ENCODE assay signal across 27 cellular contexts in genomic region chr9:136910197-136910900, GRCh38. TPM values are rescaled to one million over a fixed set of nuclear protein-coding genes. Genes with fewer than 3 reads are reported as not detected.
"Had no signal": no experiment of that assay in that cellular context is flagged by ENCODE, and none has a peak within 500 bp of the region (broad histone marks: within the 10 kb centered on the region; RNA-seq: fewer than 3 reads in every experiment).

No MANE protein-coding gene starts in this region.

- H3K27me3 ChIP-seq: esophagus squamous epithelium, heart right ventricle, left lung had no signal

- H3K4me1 ChIP-seq: esophagus squamous epithelium, lower lobe of right lung, parathyroid adenoma had no signal

- H3K36me3 Mint-ChIP-seq: natural killer cell treated with Interleukin-12 subunit alpha and Interleukin-12 subunit beta and Interleukin-15 and Interleukin-18, amount 100 ng/mL, for 72 hours had no signal

- H3K9me3 ChIP-seq: esophagus squamous epithelium, heart right ventricle, left lung, lower lobe of right lung, thoracic aorta had no signal

- H2AFZ ChIP-seq: parathyroid adenoma had no signal

- H3K4me1 Mint-ChIP-seq: central memory CD8-positive, alpha-beta T cell had no signal

- H3K27me3 Mint-ChIP-seq: activated B cell treated with CpG ODN at 0.5 μM for 24 hours; central memory CD8-positive, alpha-beta T cell; dendritic cell treated with granulocyte-macrophage colony-stimulating factor and Interleukin-4, amounts not matched to agents 40 ng/mL and 50 ng/mL, for 4 days; natural killer cell treated with Interleukin-12 subunit alpha and Interleukin-12 subunit beta and Interleukin-15 and Interleukin-18, amount 100 ng/mL, for 72 hours had no signal

- H3K79me2 ChIP-seq: parathyroid adenoma had no signal

- H3K4me3 ChIP-seq: esophagus squamous epithelium, heart right ventricle, left lung, lower lobe of right lung, thoracic aorta had no signal

- ATAC-seq: left lung, right cardiac atrium had no signal

- DNase-seq: activated B cell treated with CpG ODN at 0.5 μM for 24 hours; activated CD4-positive, alpha-beta T cell treated with anti-CD3 and anti-CD28 coated beads, Interleukin-2, amount 50 U/mL, for 1 hour; activated effector memory CD4-positive, alpha-beta T cell treated with Interleukin-2 at 50 U/mL for 16 hours; activated naive CD4-positive, alpha-beta T cell treated with anti-CD3 and anti-CD28 coated beads for 36 hours; activated T-cell treated with anti-CD3 and anti-CD28 coated beads, Interleukin-2, amount 50 U/mL, for 48 hours; esophagus squamous epithelium; foreskin melanocyte; heart right ventricle; kidney glomerular epithelial cell; left lung; lower lobe of right lung; mesendoderm; stimulated activated CD4-positive, alpha-beta T cell treated with anti-CD3 and anti-CD28 coated beads, Interleukin-15, amount 100 ng/mL, for 24 hours; stimulated activated CD4-positive, alpha-beta T cell treated with anti-CD3 and anti-CD28 coated beads, Interleukin-2, amount 100 ng/mL, for 24 hours; stimulated activated naive CD4-positive, alpha-beta T cell treated with Interleukin-2 at 50 U/mL for 16 hours; trophoblast cell had no signal

- H3K27ac ChIP-seq: epithelial cell of prostate, esophagus squamous epithelium, heart right ventricle, left lung, lower lobe of right lung, parathyroid adenoma, thoracic aorta had no signal

- H3K4me3 Mint-ChIP-seq: activated B cell treated with CpG ODN at 0.5 μM for 24 hours; activated naive CD4-positive, alpha-beta T cell treated with anti-CD3 and anti-CD28 coated beads for 36 hours; central memory CD8-positive, alpha-beta T cell; dendritic cell treated with granulocyte-macrophage colony-stimulating factor and Interleukin-4, amounts not matched to agents 40 ng/mL and 50 ng/mL, for 4 days; natural killer cell treated with Interleukin-12 subunit alpha and Interleukin-12 subunit beta and Interleukin-15 and Interleukin-18, amount 100 ng/mL, for 72 hours had no signal

- H3K27ac Mint-ChIP-seq: activated B cell treated with CpG ODN at 0.5 μM for 24 hours; activated naive CD4-positive, alpha-beta T cell treated with anti-CD3 and anti-CD28 coated beads for 36 hours; dendritic cell treated with granulocyte-macrophage colony-stimulating factor and Interleukin-4, amounts not matched to agents 40 ng/mL and 50 ng/mL, for 4 days had no signal

- H3K9me3 Mint-ChIP-seq: activated B cell treated with CpG ODN at 0.5 μM for 24 hours; activated naive CD4-positive, alpha-beta T cell treated with anti-CD3 and anti-CD28 coated beads for 36 hours; central memory CD8-positive, alpha-beta T cell; dendritic cell treated with granulocyte-macrophage colony-stimulating factor and Interleukin-4, amounts not matched to agents 40 ng/mL and 50 ng/mL, for 4 days; natural killer cell treated with Interleukin-12 subunit alpha and Interleukin-12 subunit beta and Interleukin-15 and Interleukin-18, amount 100 ng/mL, for 72 hours had no signal

RNA-seq across cellular contexts. Expression of gene C8G, which starts 34.7 kb away (rescaled TPM):
- total RNA-seq: glomerular endothelial cell, mononuclear cell, thoracic aorta had no signal

RNA-seq across cellular contexts. Expression of gene LCN12, which starts 41.7 kb away (rescaled TPM):
- total RNA-seq: bronchial epithelial cell, esophagus squamous epithelium, glomerular endothelial cell, mononuclear cell, subcutaneous adipose tissue had no signal
